1 cellular context compared by ENCODE assay signal in genomic region chr12:58408516-58408915, GRCh38.
TF ChIP-seq lines count a peak whose summit lies in the region.

No MANE protein-coding gene starts in this region.

TF ChIP-seq in IMR-90, 13 proteins besides CTCF, POLR2A, EP300 and RAD21:
- TF ChIP-seq, protein P1, sequence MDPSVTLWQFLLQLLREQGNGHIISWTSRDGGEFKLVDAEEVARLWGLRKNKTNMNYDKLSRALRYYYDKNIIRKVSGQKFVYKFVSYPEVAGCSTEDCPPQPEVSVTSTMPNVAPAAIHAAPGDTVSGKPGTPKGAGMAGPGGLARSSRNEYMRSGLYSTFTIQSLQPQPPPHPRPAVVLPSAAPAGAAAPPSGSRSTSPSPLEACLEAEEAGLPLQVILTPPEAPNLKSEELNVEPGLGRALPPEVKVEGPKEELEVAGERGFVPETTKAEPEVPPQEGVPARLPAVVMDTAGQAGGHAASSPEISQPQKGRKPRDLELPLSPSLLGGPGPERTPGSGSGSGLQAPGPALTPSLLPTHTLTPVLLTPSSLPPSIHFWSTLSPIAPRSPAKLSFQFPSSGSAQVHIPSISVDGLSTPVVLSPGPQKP (IDR thresholded peaks at IDR 0.05; ENCODE audit: borderline replicate concordance, low read depth, low read length): no peak
- TF ChIP-seq NFE2L2 (IDR thresholded peaks at IDR 0.05; ENCODE audit: low read depth, low read length) (no peak), RFX5 (IDR thresholded peaks at IDR 0.05; ENCODE audit: low read depth, low read length) (no peak), FOS (IDR thresholded peaks at IDR 0.05; ENCODE audit: low read depth, low read length) (no peak), RCOR1 (IDR thresholded peaks at IDR 0.05; ENCODE audit: insufficient replicate concordance, low read length) (no peak), MAZ (IDR thresholded peaks at IDR 0.05; ENCODE audit: borderline replicate concordance, low read depth, low read length) (no peak), BHLHE40 (IDR thresholded peaks at IDR 0.05; ENCODE audit: low read depth, low read length) (no peak), SMC3 (IDR thresholded peaks at IDR 0.05; ENCODE audit: low read depth, low read length) (no peak)
- TF ChIP-seq, protein P2, sequence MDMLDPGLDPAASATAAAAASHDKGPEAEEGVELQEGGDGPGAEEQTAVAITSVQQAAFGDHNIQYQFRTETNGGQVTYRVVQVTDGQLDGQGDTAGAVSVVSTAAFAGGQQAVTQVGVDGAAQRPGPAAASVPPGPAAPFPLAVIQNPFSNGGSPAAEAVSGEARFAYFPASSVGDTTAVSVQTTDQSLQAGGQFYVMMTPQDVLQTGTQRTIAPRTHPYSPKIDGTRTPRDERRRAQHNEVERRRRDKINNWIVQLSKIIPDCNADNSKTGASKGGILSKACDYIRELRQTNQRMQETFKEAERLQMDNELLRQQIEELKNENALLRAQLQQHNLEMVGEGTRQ (IDR thresholded peaks at IDR 0.05; ENCODE audit: low read depth, low read length): no peak
